1 cellular context compared by ENCODE assay signal in genomic region chr1:6497867-6498575, GRCh38.
TF ChIP-seq lines count a peak whose summit lies in the region.

No MANE protein-coding gene starts in this region.

TF ChIP-seq in SK-N-SH, 30 proteins besides CTCF, POLR2A, EP300 and RAD21:
- no peak for TF ChIP-seq IRF3 (IDR thresholded peaks at IDR 0.05; ENCODE audit: low read depth, low read length)
- TF ChIP-seq ELF1 (IDR thresholded peaks at IDR 0.05), result no peak
- TF ChIP-seq SIN3A (IDR thresholded peaks at IDR 0.05; ENCODE audit: borderline replicate concordance, low read depth, low read length), result no peak
- TF ChIP-seq TAF1 (IDR thresholded peaks at IDR 0.05; ENCODE audit: borderline replicate concordance, low read depth, low read length), result no peak
- TF ChIP-seq RFX5 (IDR thresholded peaks at IDR 0.05; ENCODE audit: low read length), result no peak
- TF ChIP-seq JUND (IDR thresholded peaks at IDR 0.05), result no peak
- TF ChIP-seq, protein P1, sequence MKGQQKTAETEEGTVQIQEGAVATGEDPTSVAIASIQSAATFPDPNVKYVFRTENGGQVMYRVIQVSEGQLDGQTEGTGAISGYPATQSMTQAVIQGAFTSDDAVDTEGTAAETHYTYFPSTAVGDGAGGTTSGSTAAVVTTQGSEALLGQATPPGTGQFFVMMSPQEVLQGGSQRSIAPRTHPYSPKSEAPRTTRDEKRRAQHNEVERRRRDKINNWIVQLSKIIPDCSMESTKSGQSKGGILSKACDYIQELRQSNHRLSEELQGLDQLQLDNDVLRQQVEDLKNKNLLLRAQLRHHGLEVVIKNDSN (IDR thresholded peaks at IDR 0.05; ENCODE audit: borderline replicate concordance, low read depth), result no peak
- no peak for TF ChIP-seq CHD2 (IDR thresholded peaks at IDR 0.05; ENCODE audit: low read length, partially characterized antibody)
- no peak for TF ChIP-seq USF2 (IDR thresholded peaks at IDR 0.05; ENCODE audit: borderline replicate concordance, low read depth, low read length)
- TF ChIP-seq RCOR1 (IDR thresholded peaks at IDR 0.05; ENCODE audit: low read length), result no peak
- no peak for TF ChIP-seq PBX3 (IDR thresholded peaks at IDR 0.05)
- no peak for TF ChIP-seq MXI1 (IDR thresholded peaks at IDR 0.05; ENCODE audit: low read depth, low read length)
- no peak for TF ChIP-seq POLR2AphosphoS5 (IDR thresholded peaks at IDR 0.05; ENCODE audit: low read depth, low read length)
